In the genomic region with DNA sequence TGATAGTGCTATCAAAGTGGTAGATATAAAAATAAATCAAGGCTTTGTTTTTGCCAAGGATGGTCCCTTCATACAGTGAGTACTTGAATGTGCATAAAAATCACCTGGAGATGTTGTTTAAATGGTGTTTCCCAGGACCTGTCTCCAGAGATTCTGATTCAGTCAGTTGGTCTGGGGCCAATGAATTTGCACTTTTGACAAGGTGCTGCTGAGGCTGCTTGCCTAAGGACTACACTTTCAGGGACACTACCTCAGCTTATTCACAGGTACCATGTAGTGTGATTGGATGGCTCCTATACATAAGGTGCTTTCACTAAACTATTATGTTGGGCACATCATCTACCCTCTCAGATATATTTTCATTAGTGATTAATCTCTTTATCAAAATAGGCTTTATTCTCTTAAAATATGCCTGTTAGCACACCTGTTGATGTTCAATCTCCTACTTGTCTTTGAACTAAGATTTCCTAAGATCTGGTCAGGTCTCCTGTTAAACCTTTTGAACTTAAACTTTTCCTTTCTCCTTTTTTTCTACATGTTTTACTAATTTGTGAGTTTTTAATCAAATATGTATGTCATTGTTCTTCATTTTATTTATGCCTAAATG, we compare ENCODE assay signal across 19 cellular contexts.
"Had no signal": no experiment of that assay in that cellular context is flagged by ENCODE, and none has a peak within 500 bp of the region (broad histone marks: within the 10 kb centered on the region; RNA-seq: fewer than 3 reads in every experiment).

No MANE protein-coding gene starts in this region.

- H3K27me3 Mint-ChIP-seq: T-cell had no signal

- H3K27me3 ChIP-seq: foreskin keratinocyte, sigmoid colon, transverse colon had no signal

- ATAC-seq: activated CD4-positive, CD25-positive, alpha-beta regulatory T cell treated with anti-CD3 and anti-CD28 coated beads, Interleukin-2, amount 50 U/mL, for 24 hours; foreskin keratinocyte; T-cell had no signal

- H3K4me3 ChIP-seq: coronary artery, lower lobe of right lung, psoas muscle, sigmoid colon, transverse colon had no signal

- H3K4me1 Mint-ChIP-seq: nephron progenitor cell had no signal

- H3K4me3 Mint-ChIP-seq: mesothelial cell of epicardium, nephron progenitor cell, T-cell had no signal

- H3K27ac ChIP-seq: coronary artery, foreskin keratinocyte, lower lobe of right lung, psoas muscle, sigmoid colon, transverse colon had no signal

- H3K9me3 ChIP-seq: sigmoid colon, transverse colon had no signal

- FAIRE-seq: astrocyte had no signal

- H3K27ac Mint-ChIP-seq: mesothelial cell of epicardium had no signal

- DNase-seq: activated effector memory CD4-positive, alpha-beta T cell treated with Interleukin-2 at 50 U/mL for 16 hours; activated naive CD4-positive, alpha-beta T cell treated with anti-CD3 and anti-CD28 coated beads, Interleukin-2, amount 50 U/mL, for 16 hours; activated T-cell treated with anti-CD3 and anti-CD28 coated beads for 4 hours; caudate nucleus; glutamatergic neuron; hypothalamus; lower lobe of right lung; nephron progenitor cell; psoas muscle; sigmoid colon; stimulated activated CD4-positive, alpha-beta T cell treated with anti-CD3 and anti-CD28 coated beads, Interleukin-1b, Interleukin-23, amount 100 ng/mL, for 48 hours; T-cell; T1000; transverse colon had no signal
